In the genomic region with DNA sequence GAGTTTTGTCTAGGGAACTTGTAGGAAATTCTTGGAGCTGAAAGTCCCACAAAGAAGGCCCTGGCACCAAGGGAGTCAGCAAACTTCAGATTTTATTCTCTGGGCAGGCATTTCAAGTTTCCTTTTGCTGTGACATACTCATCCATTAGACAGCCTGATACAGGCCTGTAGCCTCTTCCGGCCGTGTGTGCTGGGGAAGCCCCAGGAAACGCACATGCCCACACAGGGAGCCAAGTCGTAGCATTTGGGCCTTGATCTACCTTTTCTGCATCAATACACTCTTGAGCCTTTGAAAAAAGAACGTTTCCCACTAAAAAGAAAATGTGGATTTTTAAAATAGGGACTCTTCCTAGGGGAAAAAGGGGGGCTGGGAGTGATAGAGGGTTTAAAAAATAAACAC, we compare ENCODE assay signal across 9 cellular contexts. TPM values are rescaled to one million over a fixed set of nuclear protein-coding genes. Genes with fewer than 3 reads are reported as not detected.
DNase-seq lines count a peak whose midpoint lies in the region; ATAC-seq and TF ChIP-seq lines count a peak whose summit lies in the region.
"Had no signal": no experiment of that assay in that cellular context is flagged by ENCODE, and none has a peak within 500 bp of the region (broad histone marks: within the 10 kb centered on the region; RNA-seq: fewer than 3 reads in every experiment).

No MANE protein-coding gene starts in this region.

- no peak overlapping the region for H4K8ac ChIP-seq in mesenchymal stem cell (ENCODE audit: low read length)

- no peak overlapping the region for H2BK15ac ChIP-seq in mesenchymal stem cell (ENCODE audit: low read depth, poor library complexity, severe bottlenecking)

- peaks cover 0 to 2% (median 0%) of the 10 kb centered on the region in 8 donors for H3K9me3 Mint-ChIP-seq in CD4-positive, alpha-beta memory T cell
- H3K9me3 Mint-ChIP-seq in activated naive CD8-positive, alpha-beta T cell treated with anti-CD3 and anti-CD28 coated beads, Interleukin-2, amount 50 U/mL, for 24 hours, result peaks cover 3% of the 10 kb centered on the region

- 80% methylated on average over 4 of the region's 5 CpGs for WGBS in mesenchymal stem cell

- ATAC-seq in GM21576 (IDR thresholded peaks at IDR 0.05; ENCODE audit: unreplicated experiment), result peak; percentile 88
- ATAC-seq in activated naive CD8-positive, alpha-beta T cell treated with anti-CD3 and anti-CD28 coated beads, Interleukin-2, amount 50 U/mL, for 24 hours, result peak; percentile 73
- ATAC-seq in Right ventricle myocardium inferior, result no peak

- H3K9me2 ChIP-seq in OCI-LY7 (ENCODE audit: insufficient read depth, low read length), result no peaks in the 10 kb centered on the region

- H3K23ac ChIP-seq in mesenchymal stem cell (ENCODE audit: low read length in 2 of 2), result no peak overlapping the region

- no peak overlapping the region for H3K4ac ChIP-seq in mesenchymal stem cell (ENCODE audit: low read depth in 1 of 2, low read length in 2 of 2)

- CTCF ChIA-PET in CD4-positive, alpha-beta memory T cell (lab: Charles Lee; ENCODE audit: partially characterized antibody), result interaction anchor here (1.3 to 10.5 kb wide), 4 partner anchors 10 to 154 kb away, joined by 3 to 153 read pairs (median 14); partner anchors contain the start of gene TIGIT
- CTCF ChIA-PET in OCI-LY7 (lab: Charles Lee; ENCODE audit: unreplicated experiment), result no interaction called here

- H3K4me2 ChIP-seq in OCI-LY7 (ENCODE audit: low read length) (no peak overlapping the region), mesenchymal stem cell (ENCODE audit: low read length, poor library complexity, severe bottlenecking) (no peak overlapping the region)

- peaks cover 5 to 8% of the 10 kb centered on the region in 2 donors for H3K36me3 Mint-ChIP-seq in CD4-positive, alpha-beta memory T cell
- H3K36me3 Mint-ChIP-seq in activated naive CD8-positive, alpha-beta T cell treated with anti-CD3 and anti-CD28 coated beads, Interleukin-2, amount 50 U/mL, for 24 hours (ENCODE audit: low read depth), result peaks cover 34% of the 10 kb centered on the region

- POLR2A ChIA-PET in CD4-positive, alpha-beta memory T cell (lab: Charles Lee; ENCODE audit: partially characterized antibody), result interaction anchor here (0.9 to 5.8 kb wide), 6 partner anchors 10 to 95 kb away, joined by 3 to 168 read pairs (median 8); partner anchors contain the start of gene TIGIT
- POLR2A ChIA-PET in OCI-LY7 (lab: Charles Lee), result interaction anchor here (0.5 kb wide), 1 partner anchor 626 kb away, joined by 3 read pairs; no protein-coding TSS in a partner anchor

- H3K4me1 ChIP-seq in CD4-positive, alpha-beta memory T cell (ENCODE audit: insufficient read depth, low read length), result peaks cover 72% of the 10 kb centered on the region
- no peaks in the 10 kb centered on the region for H3K4me1 ChIP-seq in OCI-LY7 (ENCODE audit: insufficient read depth, low read length, poor library complexity, severe bottlenecking)
- no peaks in the 10 kb centered on the region for H3K4me1 ChIP-seq in left ventricle myocardium inferior
- peaks cover 2% of the 10 kb centered on the region for H3K4me1 ChIP-seq in mesenchymal stem cell (ENCODE audit: control insufficient read depth, insufficient read depth, low read depth, low read length)

- H3K4me1 Mint-ChIP-seq in CD4-positive, alpha-beta memory T cell, result peaks cover 53 to 66% (median 59%) of the 10 kb centered on the region in 4 donors
- H3K4me1 Mint-ChIP-seq in activated naive CD8-positive, alpha-beta T cell treated with anti-CD3 and anti-CD28 coated beads, Interleukin-2, amount 50 U/mL, for 24 hours, result peaks cover 78% of the 10 kb centered on the region

- peak overlapping the region in 1 of 2 donors; percentile 12 for H3K4me3 ChIP-seq in CD4-positive, alpha-beta memory T cell (ENCODE audit: low read length in 2 of 2)
- H3K4me3 ChIP-seq in OCI-LY7 (ENCODE audit: low read depth, low read length, poor library complexity, severe bottlenecking), result no peak overlapping the region
- H3K4me3 ChIP-seq in left ventricle myocardium inferior, result no peak overlapping the region
- H3K4me3 ChIP-seq in mesenchymal stem cell (ENCODE audit: insufficient read depth in 1 of 2, low read depth in 1 of 2, low read length in 2 of 2), result no peak overlapping the region
- H3K4me3 ChIP-seq: lung had no signal

- no peaks in the 10 kb centered on the region for H4K20me1 ChIP-seq in OCI-LY7 (ENCODE audit: insufficient read depth, low read length)

- H2AK5ac ChIP-seq in mesenchymal stem cell (ENCODE audit: low read length, severe bottlenecking), result no peak overlapping the region

- no peaks in the 10 kb centered on the region for H3K27me3 Mint-ChIP-seq in CD4-positive, alpha-beta memory T cell
- H3K27me3 Mint-ChIP-seq in activated naive CD8-positive, alpha-beta T cell treated with anti-CD3 and anti-CD28 coated beads, Interleukin-2, amount 50 U/mL, for 24 hours, result no peaks in the 10 kb centered on the region

- H3K18ac ChIP-seq in mesenchymal stem cell (ENCODE audit: low read depth in 1 of 2, low read length in 2 of 2), result no peak overlapping the region

- no peaks in the 10 kb centered on the region for H3K27me3 ChIP-seq in CD4-positive, alpha-beta memory T cell (ENCODE audit: insufficient read depth, low read length)
- H3K27me3 ChIP-seq in left ventricle myocardium inferior (ENCODE audit: low read depth) (no peaks in the 10 kb centered on the region), mesenchymal stem cell (ENCODE audit: control insufficient read depth in 1 of 2, insufficient read depth in 1 of 2, low read length in 2 of 2) (peaks cover 0 to 8% of the 10 kb centered on the region in 2 experiments)

- TF ChIP-seq CTCF in OCI-LY7 (conservative IDR thresholded peaks at IDR 0.05; ENCODE audit: low read length), result no peak
- no peak for TF ChIP-seq CTCF in left ventricle myocardium inferior (IDR thresholded peaks at IDR 0.05; ENCODE audit: borderline replicate concordance)

- H3K36me3 ChIP-seq in CD4-positive, alpha-beta memory T cell (ENCODE audit: insufficient read depth, low read length), result no peaks in the 10 kb centered on the region
- H3K36me3 ChIP-seq in OCI-LY7 (ENCODE audit: insufficient read depth, low read length), result no peaks in the 10 kb centered on the region
- no peaks in the 10 kb centered on the region for H3K36me3 ChIP-seq in left ventricle myocardium inferior
- H3K36me3 ChIP-seq in mesenchymal stem cell (ENCODE audit: control insufficient read depth in 1 of 2, insufficient read depth in 2 of 2, low read depth in 1 of 2, low read length in 2 of 2), result no peaks in the 10 kb centered on the region

- H3K27ac Mint-ChIP-seq in CD4-positive, alpha-beta memory T cell, result peak overlapping the region; percentile 92 to 98 (median 95)
- H3K27ac Mint-ChIP-seq in activated naive CD8-positive, alpha-beta T cell treated with anti-CD3 and anti-CD28 coated beads, Interleukin-2, amount 50 U/mL, for 24 hours, result peak overlapping the region; percentile 97

- H2BK5ac ChIP-seq in mesenchymal stem cell (ENCODE audit: low read depth, low read length, poor library complexity, severe bottlenecking), result no peak overlapping the region

- peak; percentile 68 to 83 (median 72) for DNase-seq in CD4-positive, alpha-beta memory T cell
- DNase-seq in OCI-LY7 (ENCODE audit: low spot score), result no peak
- DNase-seq in activated naive CD8-positive, alpha-beta T cell treated with anti-CD3 and anti-CD28 coated beads, Interleukin-2, amount 50 U/mL, for 24 hours, result no peak
- no peak for DNase-seq in left ventricle myocardium inferior
- no peak for DNase-seq in mesenchymal stem cell
- DNase-seq in NCI-H146 treated with DMSO at 0.1 percent for 48 hours (lab: John Stamatoyannopoulos, UW; ENCODE audit: unreplicated experiment), result no peak
- DNase-seq in Right ventricle myocardium inferior (ENCODE audit: missing footprints), result no peak

- peak overlapping the region; percentile 6; the same call in 1 of the 2 replicates for H2AFZ ChIP-seq in OCI-LY7 (ENCODE audit: low read length)
- H2AFZ ChIP-seq in mesenchymal stem cell (ENCODE audit: low read depth, low read length), result no peak overlapping the region

- intact Hi-C loops in CD4-positive, alpha-beta memory T cell (cut with micrococcal nuclease), result loop anchor here (1.0 to 5.0 kb wide), 6 partner anchors 14 to 252 kb away; partner anchors contain the start of genes CCDC191 and QTRT2
- intact Hi-C loops in OCI-LY7 (cut with micrococcal nuclease; ENCODE audit: unreplicated experiment), result no loop called here
- intact Hi-C loops in left ventricle myocardium inferior (cut with micrococcal nuclease), result no loop called here
- intact Hi-C loops in Right ventricle myocardium inferior (cut with DNase I), result no loop called here

- no peak overlapping the region for H2BK12ac ChIP-seq in mesenchymal stem cell (ENCODE audit: low read length in 2 of 2)

- H2BK120ac ChIP-seq in mesenchymal stem cell (ENCODE audit: low read depth, low read length), result no peak overlapping the region

- H3K27ac ChIP-seq in CD4-positive, alpha-beta memory T cell (ENCODE audit: low read depth, low read length), result peak overlapping the region; percentile 88
- no peak overlapping the region for H3K27ac ChIP-seq in OCI-LY7 (ENCODE audit: low read depth, low read length, poor library complexity, severe bottlenecking)
- no peak overlapping the region for H3K27ac ChIP-seq in left ventricle myocardium inferior (replicated peaks)
- no peak overlapping the region for H3K27ac ChIP-seq in mesenchymal stem cell (ENCODE audit: low read length, poor library complexity, severe bottlenecking)

- H3K9ac ChIP-seq in mesenchymal stem cell (ENCODE audit: low read length), result no peak overlapping the region

- peak overlapping the region; percentile 37 to 88 (median 68) for H3K4me3 Mint-ChIP-seq in CD4-positive, alpha-beta memory T cell
- H3K4me3 Mint-ChIP-seq in activated naive CD8-positive, alpha-beta T cell treated with anti-CD3 and anti-CD28 coated beads, Interleukin-2, amount 50 U/mL, for 24 hours, result peak overlapping the region; percentile 58

- H3K9me3 ChIP-seq in CD4-positive, alpha-beta memory T cell (ENCODE audit: control insufficient read depth in 1 of 2, low read length in 2 of 2), result no peaks in the 10 kb centered on the region
- no peaks in the 10 kb centered on the region for H3K9me3 ChIP-seq in OCI-LY7 (ENCODE audit: low read length)
- no peaks in the 10 kb centered on the region for H3K9me3 ChIP-seq in left ventricle myocardium inferior (replicated peaks)
- no peaks in the 10 kb centered on the region for H3K9me3 ChIP-seq in mesenchymal stem cell (ENCODE audit: control insufficient read depth, low read length)

- no peak overlapping the region for H4K91ac ChIP-seq in mesenchymal stem cell (ENCODE audit: low read length)

- H3K79me1 ChIP-seq in mesenchymal stem cell (replicated peaks; ENCODE audit: low read length, poor library complexity, severe bottlenecking), result no peaks in the 10 kb centered on the region

- H3K14ac ChIP-seq in mesenchymal stem cell (ENCODE audit: low read length in 2 of 2), result no peak overlapping the region

- no TSS peak for BruUV-seq in OCI-LY7 (replicated peaks; lab: Mats Ljungman, UMichigan)

- no peaks in the 10 kb centered on the region for H3K79me2 ChIP-seq in OCI-LY7 (ENCODE audit: insufficient read depth, low read depth, low read length)

RNA-seq across cellular contexts. Expression of gene TIGIT, which starts 15.0 kb away (rescaled TPM):
- total RNA-seq in CD4-positive, alpha-beta memory T cell, result 10 to 100 TPM; 36.1 to 36.6 TPM
- polyA plus RNA-seq in CD4-positive, alpha-beta memory T cell, result 10 to 100 TPM; 25.8 to 28.8 TPM
- total RNA-seq in OCI-LY7 (2014; rRNA removed; shearing (Covaris generic)), result 0.35 TPM in 1 of 2 replicates, not detected in the other
- total RNA-seq in OCI-LY7 (2022) (0.72 and 2.3 TPM in 2 replicates), left ventricle myocardium inferior (not detected), Right ventricle myocardium inferior (not detected)
- 0.07 TPM for polyA plus RNA-seq in mesenchymal stem cell (2013, experiment 1 of 2)
- not detected for polyA plus RNA-seq in mesenchymal stem cell (2013, experiment 2 of 2)

Comparison
In these comparisons a context has a peak if more than half of its experiments do, and no peak if none do; other contexts are left out.
1. DNase-seq: peak in CD4-positive, alpha-beta memory T cell (5 of 5); none in OCI-LY7 (single experiment), activated naive CD8-positive, alpha-beta T cell treated with anti-CD3 and anti-CD28 coated beads, Interleukin-2, amount 50 U/mL, for 24 hours (single experiment), left ventricle myocardium inferior (single experiment), mesenchymal stem cell (single experiment), NCI-H146 treated with DMSO at 0.1 percent for 48 hours (single experiment) and Right ventricle myocardium inferior (single experiment).
2. RNA of gene TIGIT, which starts 15.0 kb away (total RNA-seq): 36.1 to 36.6 TPM in CD4-positive, alpha-beta memory T cell; 0.35 to 2.3 TPM in OCI-LY7, not detected in left ventricle myocardium inferior (single experiment) and not detected in Right ventricle myocardium inferior (single experiment); every median in the first group is over 10 times any median in the second.